Comparison of ENCODE assay signal across 8 cellular contexts in the genomic region with DNA sequence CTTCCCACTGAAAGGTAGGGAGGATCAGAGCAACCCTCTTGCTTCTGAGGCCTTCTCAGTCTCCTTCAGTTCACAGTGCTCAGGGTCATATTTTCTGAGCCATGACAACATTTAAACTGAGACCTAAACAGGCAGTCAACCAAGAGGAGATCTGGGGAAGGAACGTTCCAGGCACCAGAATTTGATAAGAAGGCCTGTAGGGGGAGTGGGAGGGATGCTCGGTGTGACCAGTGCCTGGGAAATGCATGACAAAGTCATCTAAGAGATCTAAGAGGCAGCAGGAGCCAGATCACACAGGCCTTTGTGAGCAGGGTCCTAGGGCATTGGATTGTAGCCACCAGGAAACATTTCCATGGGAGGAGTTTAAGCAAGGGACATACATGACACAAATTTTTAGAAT.
DNase-seq lines count a peak whose midpoint lies in the region; ATAC-seq and TF ChIP-seq lines count a peak whose summit lies in the region.

No MANE protein-coding gene starts in this region.

- H3K9me3 ChIP-seq in left lung, result no peaks in the 10 kb centered on the region

- H3K4me3 ChIP-seq in HFF-Myc (replicated peaks; ENCODE audit: low read depth, low read length), result no peak overlapping the region
- H3K4me3 ChIP-seq in left lung, result no peak overlapping the region

- ATAC-seq in left lung (peak; percentile 72), HG03354 (IDR thresholded peaks at IDR 0.05; ENCODE audit: poor library complexity, severe bottlenecking, unreplicated experiment) (no peak)

- H3K27me3 ChIP-seq in left lung, result peaks cover 0 to 27% of the 10 kb centered on the region in 2 donors

- H3K4me1 ChIP-seq in left lung, result no peaks in the 10 kb centered on the region

- intact Hi-C loops in left lung (cut with DNase I), result no loop called here

- peak; percentile 33 for TF ChIP-seq CTCF in HFF-Myc (IDR thresholded peaks at IDR 0.05; ENCODE audit: low read depth, low read length, missing control alignments)
- TF ChIP-seq CTCF in VCaP (conservative IDR thresholded peaks at IDR 0.05), result peak; percentile 51
- TF ChIP-seq CTCF in left lung (IDR thresholded peaks at IDR 0.05), result no peak

- DNase-seq in COLO668 (lab: John Stamatoyannopoulos, UW; ENCODE audit: unreplicated experiment), result peak; percentile 50
- DNase-seq in HFF-Myc (ENCODE audit: extremely low read depth, low read depth), result no peak
- DNase-seq in left lung, result no peak
- DNase-seq in T-helper 1 cell, result no peak
- DNase-seq in hepatic stellate cell (ENCODE audit: low spot score), result no peak
- no peak for DNase-seq in stimulated activated CD4-positive, alpha-beta T cell treated with anti-CD3 and anti-CD28 coated beads, Interleukin-1b, Interleukin-23, amount 100 ng/mL, for 48 hours

- H3K36me3 ChIP-seq in left lung, result no peaks in the 10 kb centered on the region

- peak overlapping the region; percentile 71 for H3K27ac ChIP-seq in VCaP
- H3K27ac ChIP-seq in left lung, result no peak overlapping the region

Comparison
In these comparisons a context has a peak if more than half of its experiments do, and no peak if none do; other contexts are left out.
1. CTCF ChIP-seq: peak in HFF-Myc (single experiment) and VCaP (single experiment); none in left lung (0 of 2).